ENCODE assay signal across 9 cellular contexts in genomic region chr22:25682071-25682470, GRCh38. TPM values are rescaled to one million over a fixed set of nuclear protein-coding genes. Genes with fewer than 3 reads are reported as not detected.
"Had no signal": no experiment of that assay in that cellular context is flagged by ENCODE, and none has a peak within 500 bp of the region (broad histone marks: within the 10 kb centered on the region; RNA-seq: fewer than 3 reads in every experiment).

No MANE protein-coding gene starts in this region.

- H3K4me3 ChIP-seq: GM23248, HAP-1, K562 had no signal

- H3K9me3 ChIP-seq: HAP-1 had no signal

- H3K27ac ChIP-seq: GM23248 had no signal

- H3K36me3 ChIP-seq: HAP-1 had no signal

- H3K4me1 ChIP-seq: HAP-1 had no signal

- DNase-seq: GM23248, GOT3, H7, IMR-90 had no signal

- ATAC-seq: HCT116, K562 had no signal

RNA-seq across cellular contexts. Expression of gene MYO18B, which starts 59.9 kb away (rescaled TPM):
- total RNA-seq: GM23248, H4, HT-29 had no signal
- polyA plus RNA-seq: GM23248, IMR-90 had no signal
